ENCODE assay signal across 1 cellular context in genomic region chr5:43019615-43020293, GRCh38.
TF ChIP-seq lines count a peak whose summit lies in the region.

No MANE protein-coding gene starts in this region.

TF ChIP-seq in HepG2, 621 proteins besides CTCF, POLR2A, EP300 and RAD21 (continued from another document and continues in another):
- TF ChIP-seq STAT6 (CRISPR knock-in tag; IDR thresholded peaks at IDR 0.05; ENCODE audit: borderline replicate concordance) (0 out of 2 replicates have a peak, but pooled peaks have one; percentile 3), SMAD3 (CRISPR knock-in tag; IDR thresholded peaks at IDR 0.05) (peak; percentile 45; the same call in 1 of the 2 replicates), PHF8 (CRISPR knock-in tag; IDR thresholded peaks at IDR 0.05) (peak; percentile 36; the same call in 1 of the 2 replicates), ZEB1 (IDR thresholded peaks at IDR 0.05; ENCODE audit: insufficient replicate concordance, low read depth) (peak; percentile 27), HNRNPH1 (optimal IDR thresholded peaks at IDR 0.05; ENCODE audit: low read depth, low read length) (no peak), ZNF563 (CRISPR knock-in tag; IDR thresholded peaks at IDR 0.05) (no peak), ZSCAN29 (CRISPR knock-in tag; conservative IDR thresholded peaks at IDR 0.05) (peak; percentile 72), ZMYM4 (CRISPR knock-in tag; IDR thresholded peaks at IDR 0.05) (no peak), ZNF605 (CRISPR knock-in tag; IDR thresholded peaks at IDR 0.05) (peak; percentile 36; the same call in 1 of the 2 replicates), ZMYM2 (CRISPR knock-in tag; IDR thresholded peaks at IDR 0.05) (0 out of 2 replicates have a peak, but pooled peaks have one; percentile 56), ZNF7 (CRISPR knock-in tag; IDR thresholded peaks at IDR 0.05) (no peak), JARID2 (CRISPR knock-in tag; IDR thresholded peaks at IDR 0.05; ENCODE audit: insufficient replicate concordance) (no peak), PCBP1 (IDR thresholded peaks at IDR 0.05; ENCODE audit: borderline replicate concordance, low read depth, low read length) (no peak), PRPF4 (IDR thresholded peaks at IDR 0.05; ENCODE audit: low read depth, low read length, poor library complexity, severe bottlenecking) (no peak), ZFP91 (CRISPR knock-in tag; IDR thresholded peaks at IDR 0.05; ENCODE audit: borderline replicate concordance) (no peak), ZNF343 (CRISPR knock-in tag; IDR thresholded peaks at IDR 0.05) (0 out of 2 replicates have a peak, but pooled peaks have one; percentile 61), MAFF (IDR thresholded peaks at IDR 0.05; ENCODE audit: low read depth, low read length) (peak; percentile 31; the same call in 1 of the 2 replicates), KLF12 (CRISPR knock-in tag; IDR thresholded peaks at IDR 0.05; ENCODE audit: borderline replicate concordance) (peak; percentile 45; the same call in 1 of the 2 replicates), STAG1 (CRISPR knock-in tag; IDR thresholded peaks at IDR 0.05) (peak; percentile 24; the same call in 1 of the 2 replicates), MIXL1 (CRISPR knock-in tag; IDR thresholded peaks at IDR 0.05) (0 out of 2 replicates have a peak, but pooled peaks have one; percentile 51), KMT2B (CRISPR knock-in tag; IDR thresholded peaks at IDR 0.05) (peak; percentile 83), ZNF224 (CRISPR knock-in tag; IDR thresholded peaks at IDR 0.05) (0 out of 2 replicates have a peak, but pooled peaks have one; percentile 49), ZNF746 (CRISPR knock-in tag; IDR thresholded peaks at IDR 0.05) (peak; percentile 41; the same call in 1 of the 2 replicates), ZNF792 (CRISPR knock-in tag; IDR thresholded peaks at IDR 0.05) (peak; percentile 39; the same call in 1 of the 2 replicates), ZNF772 (CRISPR knock-in tag; IDR thresholded peaks at IDR 0.05) (0 out of 2 replicates have a peak, but pooled peaks have one; percentile 29), MAFK (conservative IDR thresholded peaks at IDR 0.05 in 1 of 2, IDR thresholded peaks at IDR 0.05 in 1 of 2; ENCODE audit: low read length in 2 of 2) (peak in 1 of 2 experiments; percentile 43; a peak in 1 of 4 replicates), YEATS2 (CRISPR knock-in tag; IDR thresholded peaks at IDR 0.05; ENCODE audit: borderline replicate concordance) (peak; percentile 66; the same call in 1 of the 2 replicates), ZNF543 (CRISPR knock-in tag; IDR thresholded peaks at IDR 0.05) (0 out of 2 replicates have a peak, but pooled peaks have one; percentile 43)
- TF ChIP-seq, protein P1, sequence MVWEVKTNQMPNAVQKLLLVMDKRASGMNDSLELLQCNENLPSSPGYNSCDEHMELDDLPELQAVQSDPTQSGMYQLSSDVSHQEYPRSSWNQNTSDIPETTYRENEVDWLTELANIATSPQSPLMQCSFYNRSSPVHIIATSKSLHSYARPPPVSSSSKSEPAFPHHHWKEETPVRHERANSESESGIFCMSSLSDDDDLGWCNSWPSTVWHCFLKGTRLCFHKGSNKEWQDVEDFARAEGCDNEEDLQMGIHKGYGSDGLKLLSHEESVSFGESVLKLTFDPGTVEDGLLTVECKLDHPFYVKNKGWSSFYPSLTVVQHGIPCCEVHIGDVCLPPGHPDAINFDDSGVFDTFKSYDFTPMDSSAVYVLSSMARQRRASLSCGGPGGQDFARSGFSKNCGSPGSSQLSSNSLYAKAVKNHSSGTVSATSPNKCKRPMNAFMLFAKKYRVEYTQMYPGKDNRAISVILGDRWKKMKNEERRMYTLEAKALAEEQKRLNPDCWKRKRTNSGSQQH (CRISPR knock-in tag; IDR thresholded peaks at IDR 0.05; ENCODE audit: low read depth), result peak; percentile 34; the same call in 1 of the 2 replicates
- TF ChIP-seq, protein P2, sequence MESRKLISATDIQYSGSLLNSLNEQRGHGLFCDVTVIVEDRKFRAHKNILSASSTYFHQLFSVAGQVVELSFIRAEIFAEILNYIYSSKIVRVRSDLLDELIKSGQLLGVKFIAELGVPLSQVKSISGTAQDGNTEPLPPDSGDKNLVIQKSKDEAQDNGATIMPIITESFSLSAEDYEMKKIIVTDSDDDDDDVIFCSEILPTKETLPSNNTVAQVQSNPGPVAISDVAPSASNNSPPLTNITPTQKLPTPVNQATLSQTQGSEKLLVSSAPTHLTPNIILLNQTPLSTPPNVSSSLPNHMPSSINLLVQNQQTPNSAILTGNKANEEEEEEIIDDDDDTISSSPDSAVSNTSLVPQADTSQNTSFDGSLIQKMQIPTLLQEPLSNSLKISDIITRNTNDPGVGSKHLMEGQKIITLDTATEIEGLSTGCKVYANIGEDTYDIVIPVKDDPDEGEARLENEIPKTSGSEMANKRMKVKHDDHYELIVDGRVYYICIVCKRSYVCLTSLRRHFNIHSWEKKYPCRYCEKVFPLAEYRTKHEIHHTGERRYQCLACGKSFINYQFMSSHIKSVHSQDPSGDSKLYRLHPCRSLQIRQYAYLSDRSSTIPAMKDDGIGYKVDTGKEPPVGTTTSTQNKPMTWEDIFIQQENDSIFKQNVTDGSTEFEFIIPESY (CRISPR knock-in tag; IDR thresholded peaks at IDR 0.05), result peak; percentile 4; the same call in 1 of the 2 replicates
- TF ChIP-seq, protein P3, sequence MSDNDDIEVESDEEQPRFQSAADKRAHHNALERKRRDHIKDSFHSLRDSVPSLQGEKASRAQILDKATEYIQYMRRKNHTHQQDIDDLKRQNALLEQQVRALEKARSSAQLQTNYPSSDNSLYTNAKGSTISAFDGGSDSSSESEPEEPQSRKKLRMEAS (IDR thresholded peaks at IDR 0.05), result 0 out of 2 replicates have a peak, but pooled peaks have one; percentile 19
- TF ChIP-seq, protein P4, sequence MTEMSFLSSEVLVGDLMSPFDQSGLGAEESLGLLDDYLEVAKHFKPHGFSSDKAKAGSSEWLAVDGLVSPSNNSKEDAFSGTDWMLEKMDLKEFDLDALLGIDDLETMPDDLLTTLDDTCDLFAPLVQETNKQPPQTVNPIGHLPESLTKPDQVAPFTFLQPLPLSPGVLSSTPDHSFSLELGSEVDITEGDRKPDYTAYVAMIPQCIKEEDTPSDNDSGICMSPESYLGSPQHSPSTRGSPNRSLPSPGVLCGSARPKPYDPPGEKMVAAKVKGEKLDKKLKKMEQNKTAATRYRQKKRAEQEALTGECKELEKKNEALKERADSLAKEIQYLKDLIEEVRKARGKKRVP (CRISPR knock-in tag; IDR thresholded peaks at IDR 0.05), result 0 out of 4 replicates have a peak, but pooled peaks of 1 of the 2 experiments have one; percentile 45
- TF ChIP-seq, protein P5, sequence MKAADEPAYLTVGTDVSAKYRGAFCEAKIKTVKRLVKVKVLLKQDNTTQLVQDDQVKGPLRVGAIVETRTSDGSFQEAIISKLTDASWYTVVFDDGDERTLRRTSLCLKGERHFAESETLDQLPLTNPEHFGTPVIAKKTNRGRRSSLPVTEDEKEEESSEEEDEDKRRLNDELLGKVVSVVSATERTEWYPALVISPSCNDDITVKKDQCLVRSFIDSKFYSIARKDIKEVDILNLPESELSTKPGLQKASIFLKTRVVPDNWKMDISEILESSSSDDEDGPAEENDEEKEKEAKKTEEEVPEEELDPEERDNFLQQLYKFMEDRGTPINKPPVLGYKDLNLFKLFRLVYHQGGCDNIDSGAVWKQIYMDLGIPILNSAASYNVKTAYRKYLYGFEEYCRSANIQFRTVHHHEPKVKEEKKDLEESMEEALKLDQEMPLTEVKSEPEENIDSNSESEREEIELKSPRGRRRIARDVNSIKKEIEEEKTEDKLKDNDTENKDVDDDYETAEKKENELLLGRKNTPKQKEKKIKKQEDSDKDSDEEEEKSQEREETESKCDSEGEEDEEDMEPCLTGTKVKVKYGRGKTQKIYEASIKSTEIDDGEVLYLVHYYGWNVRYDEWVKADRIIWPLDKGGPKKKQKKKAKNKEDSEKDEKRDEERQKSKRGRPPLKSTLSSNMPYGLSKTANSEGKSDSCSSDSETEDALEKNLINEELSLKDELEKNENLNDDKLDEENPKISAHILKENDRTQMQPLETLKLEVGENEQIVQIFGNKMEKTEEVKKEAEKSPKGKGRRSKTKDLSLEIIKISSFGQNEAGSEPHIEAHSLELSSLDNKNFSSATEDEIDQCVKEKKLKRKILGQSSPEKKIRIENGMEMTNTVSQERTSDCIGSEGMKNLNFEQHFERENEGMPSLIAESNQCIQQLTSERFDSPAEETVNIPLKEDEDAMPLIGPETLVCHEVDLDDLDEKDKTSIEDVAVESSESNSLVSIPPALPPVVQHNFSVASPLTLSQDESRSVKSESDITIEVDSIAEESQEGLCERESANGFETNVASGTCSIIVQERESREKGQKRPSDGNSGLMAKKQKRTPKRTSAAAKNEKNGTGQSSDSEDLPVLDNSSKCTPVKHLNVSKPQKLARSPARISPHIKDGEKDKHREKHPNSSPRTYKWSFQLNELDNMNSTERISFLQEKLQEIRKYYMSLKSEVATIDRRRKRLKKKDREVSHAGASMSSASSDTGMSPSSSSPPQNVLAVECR (CRISPR knock-in tag; IDR thresholded peaks at IDR 0.05; ENCODE audit: borderline replicate concordance), result peak; percentile 54
